In genomic region chr6:5082487-5083306, GRCh38 we compare ENCODE assay signal across 11 cellular contexts. TPM values are rescaled to one million over a fixed set of nuclear protein-coding genes. Genes with fewer than 3 reads are reported as not detected.
DNase-seq lines count a peak whose midpoint lies in the region; ATAC-seq, FAIRE-seq and TF ChIP-seq lines count a peak whose summit lies in the region.
"Had no signal": no experiment of that assay in that cellular context is flagged by ENCODE, and none has a peak within 500 bp of the region (broad histone marks: within the 10 kb centered on the region; RNA-seq: fewer than 3 reads in every experiment).

No MANE protein-coding gene starts in this region.

- no peak overlapping the region for H3K27ac ChIP-seq in sigmoid colon
- H3K27ac ChIP-seq: transverse colon had no signal

- no peak for FAIRE-seq in GM12892 (lab: Jason Lieb, UNC)
- FAIRE-seq: G401.6 had no signal

- ATAC-seq in HG02884 (IDR thresholded peaks at IDR 0.05; ENCODE audit: unreplicated experiment) = no peak

- no peaks in the 10 kb centered on the region for H3K27me3 ChIP-seq in sigmoid colon

- H3K4me3 ChIP-seq in cardiac fibroblast (replicated peaks in 1 of 2; ENCODE audit: low read depth in 2 of 2, low read length in 2 of 2) (peak overlapping the region in 1 of 2 donors; percentile 16), sigmoid colon (no peak overlapping the region)
- H3K4me3 ChIP-seq: transverse colon had no signal

- DNase-seq in CD1c-positive myeloid dendritic cell (ENCODE audit: extremely low spot score) (peak; percentile 78), LoVo (ENCODE audit: low spot score) (peak; percentile 61), cardiac fibroblast (ENCODE audit: low read depth in 2 of 2) (peak; percentile 63 to 93), mucosa of gallbladder (ENCODE audit: low spot score) (peak; percentile 44), sigmoid colon (no peak), SHP77 treated with DMSO at 0.1 percent for 48 hours (lab: John Stamatoyannopoulos, UW) (no peak), GM12892 (ENCODE audit: insufficient read length) (no peak)
- DNase-seq: stimulated activated CD4-positive, alpha-beta T cell treated with anti-CD3 and anti-CD28 coated beads, Interleukin-1b, Interleukin-23, amount 100 ng/mL, for 48 hours; transverse colon had no signal

- WGBS in sigmoid colon, 2 donors = 83 to 84% methylated on average over 12 of the region's 12 CpGs

- no peaks in the 10 kb centered on the region for H3K9me3 ChIP-seq in sigmoid colon
- H3K9me3 ChIP-seq: transverse colon had no signal

- no peaks in the 10 kb centered on the region for H3K36me3 ChIP-seq in sigmoid colon
- H3K36me3 ChIP-seq: transverse colon had no signal

- no peak for TF ChIP-seq POLR2A in sigmoid colon (IDR thresholded peaks at IDR 0.05)
- TF ChIP-seq POLR2A in GM12892 (IDR thresholded peaks at IDR 0.05; ENCODE audit: low read depth, low read length) = no peak

- TF ChIP-seq CTCF in cardiac fibroblast (IDR thresholded peaks at IDR 0.05; ENCODE audit: low read depth, low read length) = no peak
- no peak for TF ChIP-seq CTCF in sigmoid colon (IDR thresholded peaks at IDR 0.05)

- H3K4me1 ChIP-seq in sigmoid colon = peaks cover 0 to 25% (median 16%) of the 10 kb centered on the region in 4 donors

- intact Hi-C loops in sigmoid colon (cut with DNase I) = no loop called here

- no peak for TF ChIP-seq EP300 in sigmoid colon (IDR thresholded peaks at IDR 0.05)

RNA-seq across cellular contexts. Expression of gene PPP1R3G, which starts 2.4 kb away (rescaled TPM):
- total RNA-seq in mucosa of gallbladder (2.8 TPM), sigmoid colon (1 to 10 TPM; 1.8 to 3.0 (median 2.2) TPM)
- under 1 TPM; under 0.01 to 0.63 (median 0.23) TPM for polyA plus RNA-seq in sigmoid colon
- 0.83 TPM for polyA plus RNA-seq in GM12892 (2012; ENCODE audit: missing spikeins)

Comparison
In these comparisons a context has a peak if more than half of its experiments do, and no peak if none do; other contexts are left out.
1. DNase-seq: peak in CD1c-positive myeloid dendritic cell (single experiment), LoVo (single experiment), cardiac fibroblast (2 of 2) and mucosa of gallbladder (single experiment); none in sigmoid colon (single experiment), SHP77 treated with DMSO at 0.1 percent for 48 hours (single experiment) and GM12892 (single experiment).